ENCODE assay signal across 24 cellular contexts in genomic region chr3:54574906-54575305, GRCh38.
"Had no signal": no experiment of that assay in that cellular context is flagged by ENCODE, and none has a peak within 500 bp of the region (broad histone marks: within the 10 kb centered on the region; RNA-seq: fewer than 3 reads in every experiment).

No MANE protein-coding gene starts in this region.

- H3K36me3 ChIP-seq: stomach, suprapubic skin, thoracic aorta, thyroid gland, tibial artery, tibial nerve, transverse colon, upper lobe of left lung, upper lobe of right lung, uterus, vagina had no signal

- H3K27me3 ChIP-seq: stomach, suprapubic skin, testis, thyroid gland, tibial artery, tibial nerve, transverse colon, upper lobe of left lung, upper lobe of right lung, uterus, vagina had no signal

- DNase-seq: stimulated activated CD4-positive, alpha-beta T cell treated with anti-CD3 and anti-CD28 coated beads, Interleukin-2, amount 100 ng/mL, for 48 hours; stimulated activated CD4-positive, alpha-beta T cell treated with anti-CD3 and anti-CD28 coated beads, Interleukin-4, amount 100 ng/mL, for 1 hour; stimulated activated CD4-positive, alpha-beta T cell treated with anti-CD3 and anti-CD28 coated beads, Interleukin-4, amount 100 ng/mL, for 24 hours; stimulated activated CD4-positive, alpha-beta T cell treated with anti-CD3 and anti-CD28 coated beads, Interleukin-4, amount 100 ng/mL, for 4 hours; stimulated activated CD8-positive, alpha-beta memory T cell treated with anti-CD3 and anti-CD28 coated beads, Interleukin-4, amount 100 ng/mL, for 48 hours; stimulated activated naive B cell treated with anti-CD40 and anti-IgM and Interleukin-4, amounts not matched to agents 10 μg/mL and 1 μg/mL and 100 μg/mL, for 72 hours; stimulated activated naive CD4-positive, alpha-beta T cell; stimulated activated naive CD4-positive, alpha-beta T cell treated with Interleukin-2 at 50 U/mL for 16 hours; stimulated activated naive CD8-positive, alpha-beta T cell treated with anti-CD3 and anti-CD28 coated beads, Interleukin-15, amount 100 ng/mL, for 72 hours; stimulated activated naive CD8-positive, alpha-beta T cell treated with anti-CD3 and anti-CD28 coated beads, Interleukin-15, Interleukin-2, amounts not matched to agents 100 U/mL and 50 U/mL, for 24 hours; stomach; substantia nigra; testis; thyroid gland; tibial artery; transverse colon; trophoblast cell; upper lobe of left lung; upper lobe of right lung; uterus had no signal

- H3K27ac ChIP-seq: stomach, suprapubic skin, testis, thoracic aorta, thyroid gland, tibial artery, tibial nerve, transverse colon, upper lobe of left lung, upper lobe of right lung, uterus, vagina had no signal

- H3K4me3 ChIP-seq: stomach, suprapubic skin, testis, thoracic aorta, thyroid gland, tibial artery, tibial nerve, transverse colon, upper lobe of left lung, upper lobe of right lung, uterus, vagina had no signal

- H3K4me1 ChIP-seq: stomach, suprapubic skin, testis, thyroid gland, tibial artery, transverse colon, upper lobe of left lung, upper lobe of right lung, uterus, vagina had no signal

- H3K9me3 ChIP-seq: stomach, suprapubic skin, testis, thoracic aorta, thyroid gland, tibial nerve, transverse colon, upper lobe of right lung, uterus, vagina had no signal
